Comparison of ENCODE assay signal across 18 cellular contexts in genomic region chr12:89247541-89247942, GRCh38.
DNase-seq lines count a peak whose midpoint lies in the region; ATAC-seq and TF ChIP-seq lines count a peak whose summit lies in the region.
"Had no signal": no experiment of that assay in that cellular context is flagged by ENCODE, and none has a peak within 500 bp of the region (broad histone marks: within the 10 kb centered on the region; RNA-seq: fewer than 3 reads in every experiment).

No MANE protein-coding gene starts in this region.

- H3K9ac ChIP-seq in SK-N-MC (ENCODE audit: insufficient read length) = no peak overlapping the region
- H3K9ac ChIP-seq: KMS-11 had no signal

- 40 to 67% methylated on average over 1 of the region's 2 CpGs for WGBS in mesodermal cell (ENCODE audit: insufficient coverage in 2 of 2), 2 experiments
- WGBS in heart left ventricle, 4 donors = 69 to 81% (median 78%) methylated on average over 2 of the region's 2 CpGs
- WGBS in tibial nerve, 2 donors = 72 to 79% methylated on average over 2 of the region's 2 CpGs

- TF ChIP-seq POLR2A in heart left ventricle (IDR thresholded peaks at IDR 0.05) = no peak
- no peak for TF ChIP-seq POLR2A in tibial nerve (IDR thresholded peaks at IDR 0.05)

- H3K4me3 Mint-ChIP-seq in GM23338 = peak overlapping the region; percentile 29

- no peak for TF ChIP-seq CTCF in GM23338 (conservative IDR thresholded peaks at IDR 0.05; ENCODE audit: low read depth in 2 of 2)
- TF ChIP-seq CTCF in heart left ventricle (IDR thresholded peaks at IDR 0.05) = no peak
- no peak for TF ChIP-seq CTCF in tibial nerve (IDR thresholded peaks at IDR 0.05)

- no peak for TF ChIP-seq EP300 in tibial nerve (IDR thresholded peaks at IDR 0.05)

- H2AFZ ChIP-seq in GM23338 = no peak overlapping the region

- no peaks in the 10 kb centered on the region for H3K36me3 Mint-ChIP-seq in GM23338 (ENCODE audit: low read depth)

- intact Hi-C loops in heart left ventricle (cut with DNase I) = no loop called here

- H3K27me3 Mint-ChIP-seq in GM23338 (ENCODE audit: insufficient read depth, low read depth, poor library complexity) = peaks cover 2% of the 10 kb centered on the region

- H3K9me3 ChIP-seq in SK-N-MC (ENCODE audit: low read depth, low read length) = no peaks in the 10 kb centered on the region
- H3K9me3 ChIP-seq in mesodermal cell (ENCODE audit: control insufficient read depth, low read length) = no peaks in the 10 kb centered on the region
- no peaks in the 10 kb centered on the region for H3K9me3 ChIP-seq in heart left ventricle
- H3K9me3 ChIP-seq in tibial nerve = no peaks in the 10 kb centered on the region
- H3K9me3 ChIP-seq: colonic mucosa, heart right ventricle, SJSA1, thyroid gland had no signal

- H3K9me2 ChIP-seq in GM23338 (ENCODE audit: insufficient read depth) = no peaks in the 10 kb centered on the region

- no peaks in the 10 kb centered on the region for H3K9me3 Mint-ChIP-seq in GM23338

- H4K20me1 ChIP-seq in GM23338 (replicated peaks; ENCODE audit: insufficient read depth) = no peaks in the 10 kb centered on the region

- H3K4me1 ChIP-seq in GM23338 (ENCODE audit: insufficient read depth) (peaks cover 48% of the 10 kb centered on the region), mesodermal cell (ENCODE audit: control insufficient read depth, insufficient read depth, low read length, poor library complexity, severe bottlenecking) (peaks cover 62% of the 10 kb centered on the region), heart left ventricle (peaks cover 0 to 45% (median 14%) of the 10 kb centered on the region in 12 donors), tibial nerve (peaks cover 0 to 8% (median 0%) of the 10 kb centered on the region in 4 donors)
- H3K4me1 ChIP-seq: colonic mucosa had no signal

- H3K27me3 ChIP-seq in GM23338 (ENCODE audit: insufficient read depth) = peaks cover 37% of the 10 kb centered on the region
- H3K27me3 ChIP-seq in heart left ventricle = no peaks in the 10 kb centered on the region
- no peaks in the 10 kb centered on the region for H3K27me3 ChIP-seq in tibial nerve
- H3K27me3 ChIP-seq: colonic mucosa, heart right ventricle, SJSA1, thyroid gland had no signal

- peak overlapping the region; percentile 53 for H3K4me2 ChIP-seq in GM23338
- H3K4me2 ChIP-seq: KMS-11 had no signal

- H3K27ac ChIP-seq in GM23338 (ENCODE audit: low read depth) (no peak overlapping the region), SK-N-MC (no peak overlapping the region), mesodermal cell (ENCODE audit: low read depth, low read length, severe bottlenecking) (peak overlapping the region; percentile 18), heart left ventricle (no peak overlapping the region), tibial nerve (no peak overlapping the region)
- H3K27ac ChIP-seq: C4-2B, colonic mucosa, heart right ventricle, KMS-11, SJSA1, thyroid gland had no signal

- H3K36me3 ChIP-seq in GM23338 (ENCODE audit: insufficient read depth) = no peaks in the 10 kb centered on the region
- H3K36me3 ChIP-seq in SK-N-MC (ENCODE audit: insufficient read depth, low read length) = no peaks in the 10 kb centered on the region
- no peaks in the 10 kb centered on the region for H3K36me3 ChIP-seq in mesodermal cell (ENCODE audit: control insufficient read depth, insufficient read depth, low read length)
- H3K36me3 ChIP-seq in heart left ventricle = no peaks in the 10 kb centered on the region
- H3K36me3 ChIP-seq in tibial nerve = no peaks in the 10 kb centered on the region
- H3K36me3 ChIP-seq: colonic mucosa, heart right ventricle, SJSA1, thyroid gland had no signal

- H3K4me3 ChIP-seq in GM23338 (peak overlapping the region; percentile 23; the same call in 1 of the 2 replicates), SK-N-MC (0 out of 2 replicates have a peak overlapping the region, but pooled peaks have one; percentile 3), mesodermal cell (ENCODE audit: extremely low read depth, insufficient read depth, low read length, poor library complexity, severe bottlenecking) (no peak overlapping the region), heart left ventricle (no peak overlapping the region), tibial nerve (no peak overlapping the region)
- H3K4me3 ChIP-seq: colonic mucosa, heart right ventricle, SJSA1, thyroid gland had no signal

- H3F3A ChIP-seq in GM23338 (replicated peaks; ENCODE audit: low read depth) = no peaks in the 10 kb centered on the region

- no peaks in the 10 kb centered on the region for H3K79me2 ChIP-seq in GM23338 (replicated peaks; ENCODE audit: insufficient read depth)

- DNase-seq in GM23338 (ENCODE audit: low spot score) = peak; percentile 45
- peak in 2 of 3 experiments; percentile 73 to 94 for DNase-seq in NCI-H1417 (lab: John Stamatoyannopoulos, UW)
- DNase-seq in SK-N-MC (ENCODE audit: low read depth, low spot score) = no peak
- no peak for DNase-seq in heart left ventricle
- no peak for DNase-seq in tibial nerve (ENCODE audit: low spot score in 2 of 2)
- DNase-seq: activated effector memory CD4-positive, alpha-beta T cell treated with Interleukin-2 at 50 U/mL for 16 hours; aorta; colonic mucosa; GF-D8; heart right ventricle; NCI-H1436; thyroid gland had no signal

- peak; percentile 71 for ATAC-seq in GM23338
- no peak for ATAC-seq in heart left ventricle
- no peak for ATAC-seq in GM18873 (IDR thresholded peaks at IDR 0.05; ENCODE audit: low FRiP score, unreplicated experiment)
- ATAC-seq in HG02610 (IDR thresholded peaks at IDR 0.05; ENCODE audit: unreplicated experiment) = no peak
- ATAC-seq: heart right ventricle had no signal

- H3K4me1 Mint-ChIP-seq in GM23338 = peaks cover 62% of the 10 kb centered on the region

- H3K27ac Mint-ChIP-seq in GM23338 = no peak overlapping the region

TF ChIP-seq in GM23338, 12 proteins besides CTCF, POLR2A, EP300 and RAD21:
- TF ChIP-seq NANOG (IDR thresholded peaks at IDR 0.05; ENCODE audit: borderline replicate concordance) = peak; percentile 84
- peak; percentile 75; the same call in 1 of the 2 replicates for TF ChIP-seq ZNF462 (CRISPR knock-in tag; IDR thresholded peaks at IDR 0.05)
- TF ChIP-seq CREB1 (CRISPR knock-in tag; IDR thresholded peaks at IDR 0.05; ENCODE audit: low read depth) = no peak
TF ChIP-seq in GM23338: peak in this region for 2.

Comparison
In these comparisons a context has a peak if more than half of its experiments do, and no peak if none do; other contexts are left out.
1. DNase-seq: peak in GM23338 (single experiment) and NCI-H1417 (2 of 3); none in SK-N-MC (single experiment), heart left ventricle (0 of 5) and tibial nerve (0 of 2).
2. H3K4me3 ChIP-seq: peak in GM23338 (single experiment) and SK-N-MC (single experiment); none in mesodermal cell (single experiment), heart left ventricle (0 of 12) and tibial nerve (0 of 4).